ENCODE assay signal across 15 cellular contexts in genomic region chr1:63787875-63788274, GRCh38. TPM values are rescaled to one million over a fixed set of nuclear protein-coding genes. Genes with fewer than 3 reads are reported as not detected.
DNase-seq lines count a peak whose midpoint lies in the region; ATAC-seq and TF ChIP-seq lines count a peak whose summit lies in the region.
"Had no signal": no experiment of that assay in that cellular context is flagged by ENCODE, and none has a peak within 500 bp of the region (broad histone marks: within the 10 kb centered on the region; RNA-seq: fewer than 3 reads in every experiment).

No MANE protein-coding gene starts in this region.

- H3K27me3 Mint-ChIP-seq in activated T-helper 1 cell treated with anti-CD3 and anti-CD28 coated beads, Interleukin-12 subunit alpha, Interleukin-12 subunit beta, Interleukin-2, Interleukin-4 antibody, amounts not matched to agents 30 ng/mL and 10 ng/mL and 1 ng/mL, durations not matched to agents 14 hours and 24 hours and 36 hours (ENCODE audit: insufficient read depth) = peaks cover 2% of the 10 kb centered on the region

- no peaks in the 10 kb centered on the region for H3K9me3 ChIP-seq in left lung
- H3K9me3 ChIP-seq: SJCRH30, testis had no signal

- no peak overlapping the region for H3K27ac ChIP-seq in left lung
- H3K27ac ChIP-seq: SJCRH30, testis had no signal

- no peaks in the 10 kb centered on the region for H3K4me1 ChIP-seq in left lung
- H3K4me1 ChIP-seq: SJCRH30, testis had no signal

- no peaks in the 10 kb centered on the region for H3K36me3 ChIP-seq in left lung
- H3K36me3 ChIP-seq: SJCRH30 had no signal

- no peaks in the 10 kb centered on the region for H3K27me3 ChIP-seq in left lung
- H3K27me3 ChIP-seq: SJCRH30, testis had no signal

- H3K4me1 Mint-ChIP-seq in activated T-helper 1 cell treated with anti-CD3 and anti-CD28 coated beads, Interleukin-12 subunit alpha, Interleukin-12 subunit beta, Interleukin-2, Interleukin-4 antibody, amounts not matched to agents 30 ng/mL and 10 ng/mL and 1 ng/mL, durations not matched to agents 14 hours and 24 hours and 36 hours (ENCODE audit: low read depth) = no peaks in the 10 kb centered on the region
- H3K4me1 Mint-ChIP-seq: activated CD8-positive, alpha-beta memory T cell treated with anti-CD3 and anti-CD28 coated beads, Interleukin-2, amount 10 ng/mL, durations not matched to agents 7 days and 5 days had no signal

- H3K4me3 ChIP-seq in left lung = no peak overlapping the region
- H3K4me3 ChIP-seq: SJCRH30, testis had no signal

- intact Hi-C loops in left lung (cut with DNase I) = no loop called here
- intact Hi-C loops in activated T-helper 1 cell treated with anti-CD3 and anti-CD28 coated beads, Interleukin-12 subunit alpha, Interleukin-12 subunit beta, Interleukin-2, Interleukin-4 antibody, amounts not matched to agents 30 ng/mL and 10 ng/mL and 1 ng/mL, durations not matched to agents 14 hours and 24 hours and 36 hours (cut with micrococcal nuclease) = no loop called here

- H3K36me3 Mint-ChIP-seq in activated T-helper 1 cell treated with anti-CD3 and anti-CD28 coated beads, Interleukin-12 subunit alpha, Interleukin-12 subunit beta, Interleukin-2, Interleukin-4 antibody, amounts not matched to agents 30 ng/mL and 10 ng/mL and 1 ng/mL, durations not matched to agents 14 hours and 24 hours and 36 hours (ENCODE audit: low read depth) = no peaks in the 10 kb centered on the region
- H3K36me3 Mint-ChIP-seq: activated CD8-positive, alpha-beta memory T cell treated with anti-CD3 and anti-CD28 coated beads, Interleukin-2, amount 10 ng/mL, durations not matched to agents 7 days and 5 days had no signal

- H3K4me3 Mint-ChIP-seq in activated T-helper 1 cell treated with anti-CD3 and anti-CD28 coated beads, Interleukin-12 subunit alpha, Interleukin-12 subunit beta, Interleukin-2, Interleukin-4 antibody, amounts not matched to agents 30 ng/mL and 10 ng/mL and 1 ng/mL, durations not matched to agents 14 hours and 24 hours and 36 hours = no peak overlapping the region
- H3K4me3 Mint-ChIP-seq: activated CD8-positive, alpha-beta memory T cell treated with anti-CD3 and anti-CD28 coated beads, Interleukin-2, amount 10 ng/mL, durations not matched to agents 7 days and 5 days had no signal

- DNase-seq in DMS153 (lab: John Stamatoyannopoulos, UW) (peak; percentile 51), NCI-H2029 (lab: John Stamatoyannopoulos, UW) (peak; percentile 88), cerebellar cortex (ENCODE audit: low spot score) (peak; percentile 77), left lung (peak in 1 of 2 donors; percentile 48), DMS79 (lab: John Stamatoyannopoulos, UW) (no peak), T-helper 1 cell (no peak)
- DNase-seq in activated T-helper 1 cell treated with anti-CD3 and anti-CD28 coated beads, Interleukin-12 subunit alpha, Interleukin-12 subunit beta, Interleukin-2, Interleukin-4 antibody, amounts not matched to agents 30 ng/mL and 10 ng/mL and 1 ng/mL, durations not matched to agents 14 hours and 24 hours and 36 hours (ENCODE audit: low spot score) = no peak
- DNase-seq: activated CD8-positive, alpha-beta memory T cell treated with anti-CD3 and anti-CD28 coated beads, Interleukin-2, amount 10 ng/mL, durations not matched to agents 7 days and 5 days; activated effector memory CD4-positive, alpha-beta T cell treated with Interleukin-2 at 50 U/mL for 16 hours; foreskin fibroblast; SJCRH30; small intestine; testis had no signal

- no peaks in the 10 kb centered on the region for H3K9me3 Mint-ChIP-seq in activated T-helper 1 cell treated with anti-CD3 and anti-CD28 coated beads, Interleukin-12 subunit alpha, Interleukin-12 subunit beta, Interleukin-2, Interleukin-4 antibody, amounts not matched to agents 30 ng/mL and 10 ng/mL and 1 ng/mL, durations not matched to agents 14 hours and 24 hours and 36 hours

- no peak for TF ChIP-seq CTCF in left lung (IDR thresholded peaks at IDR 0.05)

- ATAC-seq in left lung (peak; percentile 92), GM19397 (IDR thresholded peaks at IDR 0.05; ENCODE audit: unreplicated experiment) (no peak)
- ATAC-seq: activated CD8-positive, alpha-beta memory T cell treated with anti-CD3 and anti-CD28 coated beads, Interleukin-2, amount 10 ng/mL, durations not matched to agents 7 days and 5 days; left lobe of liver had no signal

- H3K27ac Mint-ChIP-seq in activated T-helper 1 cell treated with anti-CD3 and anti-CD28 coated beads, Interleukin-12 subunit alpha, Interleukin-12 subunit beta, Interleukin-2, Interleukin-4 antibody, amounts not matched to agents 30 ng/mL and 10 ng/mL and 1 ng/mL, durations not matched to agents 14 hours and 24 hours and 36 hours = no peak overlapping the region
- H3K27ac Mint-ChIP-seq: activated CD8-positive, alpha-beta memory T cell treated with anti-CD3 and anti-CD28 coated beads, Interleukin-2, amount 10 ng/mL, durations not matched to agents 7 days and 5 days had no signal

RNA-seq across cellular contexts. Expression of gene ROR1, which starts 14.1 kb away (rescaled TPM):
- 10 to 100 TPM; 25.5 to 27.5 TPM for total RNA-seq in left lung
- 0.05 TPM in 1 of 2 replicates, not detected in the other for total RNA-seq in activated T-helper 1 cell treated with anti-CD3 and anti-CD28 coated beads, Interleukin-12 subunit alpha, Interleukin-12 subunit beta, Interleukin-2, Interleukin-4 antibody, amounts not matched to agents 30 ng/mL and 10 ng/mL and 1 ng/mL, durations not matched to agents 14 hours and 24 hours and 36 hours
- total RNA-seq: activated CD8-positive, alpha-beta memory T cell treated with anti-CD3 and anti-CD28 coated beads, Interleukin-2, amount 10 ng/mL, durations not matched to agents 7 days and 5 days had no signal

Comparison
In these comparisons a context has a peak if more than half of its experiments do, and no peak if none do; other contexts are left out.
1. DNase-seq: peak in DMS153 (single experiment), NCI-H2029 (single experiment) and cerebellar cortex (single experiment); none in activated T-helper 1 cell treated with anti-CD3 and anti-CD28 coated beads, Interleukin-12 subunit alpha, Interleukin-12 subunit beta, Interleukin-2, Interleukin-4 antibody, amounts not matched to agents 30 ng/mL and 10 ng/mL and 1 ng/mL, durations not matched to agents 14 hours and 24 hours and 36 hours (single experiment), DMS79 (single experiment) and T-helper 1 cell (0 of 5).
2. RNA of gene ROR1, which starts 14.1 kb away (total RNA-seq): 25.5 to 27.5 TPM in left lung; 0.05 TPM in activated T-helper 1 cell treated with anti-CD3 and anti-CD28 coated beads, Interleukin-12 subunit alpha, Interleukin-12 subunit beta, Interleukin-2, Interleukin-4 antibody, amounts not matched to agents 30 ng/mL and 10 ng/mL and 1 ng/mL, durations not matched to agents 14 hours and 24 hours and 36 hours; every median in the first group is over 10 times any median in the second.